7 cellular contexts compared by ENCODE assay signal in the genomic region with DNA sequence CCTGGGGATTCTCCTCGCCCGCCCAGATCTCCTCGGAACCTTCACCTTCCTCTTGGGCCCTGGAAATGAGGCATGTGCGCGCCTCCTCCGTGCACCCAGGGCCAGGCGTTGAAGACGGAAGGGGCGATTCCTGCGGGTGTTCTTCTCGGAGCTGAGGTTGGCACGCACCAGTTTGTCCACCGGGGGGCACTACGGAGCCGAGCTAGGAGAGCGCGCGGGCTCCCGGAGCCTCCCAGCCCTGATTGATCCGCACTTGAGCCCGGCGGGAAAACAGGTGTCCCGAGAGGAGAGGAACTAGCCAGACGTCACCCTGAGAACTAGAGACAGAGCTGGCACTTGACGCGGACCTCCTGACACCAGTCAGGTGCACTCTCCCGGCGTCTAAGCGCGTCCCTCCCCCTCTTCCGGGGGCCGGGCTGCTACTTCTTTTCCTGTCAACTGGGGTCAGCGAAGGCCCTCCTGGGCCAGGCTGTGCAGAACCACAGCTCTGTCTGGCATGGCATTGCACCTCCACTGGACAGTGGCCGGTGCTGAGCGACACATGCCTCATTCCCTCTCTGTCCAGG.
DNase-seq lines count a peak whose midpoint lies in the region; ATAC-seq lines count a peak whose summit lies in the region.

No MANE protein-coding gene starts in this region.

- peak; percentile 70 for ATAC-seq in GM18511 (IDR thresholded peaks at IDR 0.05; ENCODE audit: unreplicated experiment)
- ATAC-seq in HG03442 (IDR thresholded peaks at IDR 0.05; ENCODE audit: unreplicated experiment) = peak; percentile 73

- DNase-seq in NCI-H69 (lab: John Stamatoyannopoulos, UW) = peak; percentile 88
- DNase-seq in activated CD4-positive, alpha-beta T cell treated with anti-CD3 and anti-CD28 coated beads, Interleukin-2, amount 50 U/mL, for 48 hours = peak; percentile 88 to 91
- DNase-seq in ecto neural progenitor cell (ENCODE audit: low spot score) = peak; percentile 91
- DNase-seq in medulla oblongata (ENCODE audit: extremely low spot score) = peak; percentile 84
- peak; percentile 65 to 82 (median 69) for DNase-seq in stimulated activated CD4-positive, alpha-beta T cell treated with anti-CD3 and anti-CD28 coated beads, TNF-alpha, amount 100 ng/mL, for 48 hours (ENCODE audit: low read depth in 3 of 3)

Comparison
In these comparisons a context has a peak if more than half of its experiments do, and no peak if none do; other contexts are left out.
1. Peak in every context shown above with its lines: DNase-seq and ATAC-seq.